In genomic region chr2:233711312-233712008, GRCh38 we compare ENCODE assay signal across 1 cellular context.
TF ChIP-seq lines count a peak whose summit lies in the region.

No MANE protein-coding gene starts in this region.

TF ChIP-seq in endothelial cell of umbilical vein, 7 proteins besides CTCF, POLR2A, EP300 and RAD21:
- no peak for TF ChIP-seq MAX (IDR thresholded peaks at IDR 0.05; ENCODE audit: insufficient read depth, insufficient read length)
